ENCODE assay signal across 14 cellular contexts in genomic region chr21:14871861-14872260, GRCh38.
A peak's percentile ranks its signal among the peaks of the same experiment; 100 is the strongest.
DNase-seq lines count a peak whose midpoint lies in the region; ATAC-seq and TF ChIP-seq lines count a peak whose summit lies in the region.
"Had no signal": no experiment of that assay in that cellular context is flagged by ENCODE, and none has a peak within 500 bp of the region (broad histone marks: within the 10 kb centered on the region; RNA-seq: fewer than 3 reads in every experiment).

No MANE protein-coding gene starts in this region.

- peak overlapping the region; percentile 19 for H4K91ac ChIP-seq in trophoblast cell (ENCODE audit: low read depth, low read length)

- peak overlapping the region; percentile 44; the same call in 1 of the 2 replicates for H3K4me2 ChIP-seq in HCT116 (ENCODE audit: low read length)
- H3K4me2 ChIP-seq in trophoblast cell (ENCODE audit: low read length), result no peak overlapping the region

- peak overlapping the region; percentile 39 for H2AK5ac ChIP-seq in trophoblast cell (ENCODE audit: low read length)

- RAD21 ChIA-PET in HCT116 (lab: Charles Lee; ENCODE audit: low non-redundant PET in 1 of 2, low total read pairs in 2 of 2, uncharacterized antibody in 2 of 2, unreplicated experiment in 2 of 2), result no interaction called here

- no peak for TF ChIP-seq POLR2A in HCT116 (IDR thresholded peaks at IDR 0.05; ENCODE audit: borderline replicate concordance, extremely low read depth, insufficient read depth, insufficient read length)

- H3K27me3 Mint-ChIP-seq in type B pancreatic cell (no peaks in the 10 kb centered on the region), natural killer cell (ENCODE audit: low read depth in 2 of 2) (no peaks in the 10 kb centered on the region)

- POLR2A ChIA-PET in HCT116 (lab: Charles Lee), result no interaction called here

- peaks cover 5% of the 10 kb centered on the region for H3K9me3 Mint-ChIP-seq in type B pancreatic cell
- H3K9me3 Mint-ChIP-seq in natural killer cell, result no peaks in the 10 kb centered on the region
- H3K9me3 Mint-ChIP-seq: CD4-positive, alpha-beta memory T cell had no signal

- H3K27me3 ChIP-seq in HCT116 (ENCODE audit: insufficient read depth, low read length) (no peaks in the 10 kb centered on the region), trophoblast cell (ENCODE audit: insufficient read depth, low read length) (no peaks in the 10 kb centered on the region)

- H3K4me3 Mint-ChIP-seq in type B pancreatic cell (peak overlapping the region; percentile 2), natural killer cell (no peak overlapping the region)
- H3K4me3 Mint-ChIP-seq: CD4-positive, alpha-beta memory T cell had no signal

- H3K4me1 ChIP-seq in HCT116 (ENCODE audit: control insufficient read depth in 1 of 2, insufficient read depth in 2 of 2, low read length in 2 of 2) (peaks cover 59 to 65% of the 10 kb centered on the region in 2 experiments), trophoblast cell (ENCODE audit: control insufficient read depth in 1 of 2, insufficient read depth in 2 of 2, low read length in 2 of 2) (peaks cover 13 to 24% of the 10 kb centered on the region in 2 experiments)

- no CpG with 5 or more reads among the region's 4 CpGs for WGBS in trophoblast cell (ENCODE audit: extremely low coverage, insufficient coverage, insufficient read length)

- H4K20me1 ChIP-seq in HCT116 (ENCODE audit: insufficient read depth), result no peaks in the 10 kb centered on the region

- CTCF ChIA-PET in HCT116 (lab: Charles Lee), result no interaction called here

- H3K4me1 Mint-ChIP-seq in type B pancreatic cell (ENCODE audit: unreplicated experiment) (peaks cover 66% of the 10 kb centered on the region), natural killer cell (no peaks in the 10 kb centered on the region)
- H3K4me1 Mint-ChIP-seq: CD4-positive, alpha-beta memory T cell had no signal

- H2BK120ac ChIP-seq in trophoblast cell (ENCODE audit: insufficient read depth, low read length, poor library complexity), result no peak overlapping the region

- H4K12ac ChIP-seq in trophoblast cell (ENCODE audit: low read depth, low read length), result no peak overlapping the region

- H3K79me1 ChIP-seq in trophoblast cell (ENCODE audit: low read length), result peaks cover 13% of the 10 kb centered on the region

- intact Hi-C loops in HCT116 (cut with micrococcal nuclease), result loop anchor here (5.0 to 10.0 kb wide), 2 partner anchors 185 to 353 kb away; no protein-coding TSS in a partner anchor
- intact Hi-C loops in left colon (cut with DNase I, micrococcal nuclease), result loop anchor here in 1 of 2 donors (10.0 kb wide), 1 partner anchor 193 kb away; the partner anchor contains the start of gene NRIP1
- intact Hi-C loops in natural killer cell (cut with micrococcal nuclease), result no loop called here

- no peaks in the 10 kb centered on the region for H3K36me3 ChIP-seq in HCT116 (ENCODE audit: control insufficient read depth in 1 of 2, insufficient read depth in 2 of 2, low read length in 2 of 2)
- H3K36me3 ChIP-seq in trophoblast cell (ENCODE audit: control insufficient read depth in 1 of 2, insufficient read depth in 2 of 2, low read length in 2 of 2), result no peaks in the 10 kb centered on the region

- no peaks in the 10 kb centered on the region for H3K9me2 ChIP-seq in HCT116 (ENCODE audit: insufficient read depth)

- DNase-seq in HCT116 (ENCODE audit: low read depth, low spot score) (no peak), left colon (peak in 1 of 2 donors; percentile 34), trophoblast cell (peak in 1 of 2 donors; percentile 53), type B pancreatic cell (ENCODE audit: extremely low spot score, unreplicated experiment) (no peak), 8988T (no peak), natural killer cell (no peak)
- DNase-seq: C1 segment of cervical spinal cord; CD4-positive, alpha-beta memory T cell; COR-L47; DMS153; DND-41; GOT3; HCEC 1CT had no signal

- peak overlapping the region; percentile 37 for H2BK12ac ChIP-seq in trophoblast cell (ENCODE audit: low read length)

- peak overlapping the region; percentile 37 for H3K18ac ChIP-seq in trophoblast cell (ENCODE audit: low read length)

- H3K9ac ChIP-seq in HCT116 (ENCODE audit: low read length), result no peak overlapping the region
- H3K9ac ChIP-seq in trophoblast cell (ENCODE audit: low read length), result no peak overlapping the region

- ATAC-seq in HCT116 (no peak), left colon (peak; percentile 93), HG02852 (IDR thresholded peaks at IDR 0.05; ENCODE audit: unreplicated experiment) (no peak), natural killer cell (no peak)

- H3K79me2 ChIP-seq in HCT116 (ENCODE audit: insufficient read depth, low read length) (no peaks in the 10 kb centered on the region), trophoblast cell (ENCODE audit: control insufficient read depth, insufficient read depth, low read length, poor library complexity) (no peaks in the 10 kb centered on the region)

- no peak for TF ChIP-seq RAD21 in HCT116 (IDR thresholded peaks at IDR 0.05; ENCODE audit: low read depth)

- H3K27ac Mint-ChIP-seq in type B pancreatic cell (no peak overlapping the region), natural killer cell (no peak overlapping the region)
- H3K27ac Mint-ChIP-seq: CD4-positive, alpha-beta memory T cell had no signal

- H3K36me3 Mint-ChIP-seq in type B pancreatic cell (no peaks in the 10 kb centered on the region), natural killer cell (no peaks in the 10 kb centered on the region)
- H3K36me3 Mint-ChIP-seq: CD4-positive, alpha-beta memory T cell had no signal

- BruUV-seq in HCT116 (replicated peaks; lab: Mats Ljungman, UMichigan), result no TSS peak

- H2AFZ ChIP-seq in HCT116 (ENCODE audit: low read depth, low read length, poor library complexity, severe bottlenecking), result no peak overlapping the region
- no peak overlapping the region for H2AFZ ChIP-seq in trophoblast cell (ENCODE audit: insufficient read depth, low read length, poor library complexity)

- H3K4me3 ChIP-seq in HCT116 (replicated peaks in 1 of 2; ENCODE audit: low read depth in 1 of 2, low read length in 2 of 2) (no peak overlapping the region), trophoblast cell (ENCODE audit: low read depth, low read length) (no peak overlapping the region)

- TF ChIP-seq CTCF in HCT116 (IDR thresholded peaks at IDR 0.05 in 2 of 3, conservative IDR thresholded peaks at IDR 0.05 in 1 of 3; ENCODE audit: borderline replicate concordance in 1 of 3, insufficient read depth in 1 of 3, low read depth in 2 of 3, low read length in 2 of 3), result no peak
- TF ChIP-seq CTCF in type B pancreatic cell (conservative IDR thresholded peaks at IDR 0.05), result no peak
- no peak for TF ChIP-seq CTCF in natural killer cell (IDR thresholded peaks at IDR 0.05)

- H2BK5ac ChIP-seq in trophoblast cell (ENCODE audit: low read depth, low read length, poor library complexity), result no peak overlapping the region

- no peak overlapping the region for H3K14ac ChIP-seq in trophoblast cell (ENCODE audit: low read length)

- H3K9me3 ChIP-seq in HCT116 (ENCODE audit: control insufficient read depth in 1 of 2, insufficient read depth in 1 of 2, low read depth in 1 of 2, low read length in 2 of 2) (no peaks in the 10 kb centered on the region), trophoblast cell (ENCODE audit: insufficient read depth, low read depth, low read length) (peaks cover 1% of the 10 kb centered on the region)

- H3K23ac ChIP-seq in trophoblast cell (ENCODE audit: low read length), result no peak overlapping the region

- H3K4ac ChIP-seq in trophoblast cell (ENCODE audit: low read depth, low read length), result no peak overlapping the region

- H3K27ac ChIP-seq in HCT116 (ENCODE audit: low read depth, low read length) (peak overlapping the region; percentile 59; the same call in 1 of the 2 replicates), trophoblast cell (ENCODE audit: low read depth, low read length) (no peak overlapping the region)

- H4K8ac ChIP-seq in trophoblast cell (ENCODE audit: low read depth, low read length), result no peak overlapping the region

TF ChIP-seq in HCT116, 20 proteins besides CTCF, POLR2A, EP300 and RAD21:
- TF ChIP-seq SP1 (IDR thresholded peaks at IDR 0.05; ENCODE audit: low read depth), result no peak
- TF ChIP-seq REST (IDR thresholded peaks at IDR 0.05; ENCODE audit: low read depth), result no peak
- TF ChIP-seq ZNF274 (IDR thresholded peaks at IDR 0.05; ENCODE audit: low read depth, low read length), result no peak
- TF ChIP-seq EZH2 (IDR thresholded peaks at IDR 0.05), result no peak
